Comparison of ENCODE assay signal across 10 cellular contexts in genomic region chr16:47887496-47887895, GRCh38.
A peak's percentile ranks its signal among the peaks of the same experiment; 100 is the strongest.
DNase-seq lines count a peak whose midpoint lies in the region; TF ChIP-seq lines count a peak whose summit lies in the region.
"Had no signal": no experiment of that assay in that cellular context is flagged by ENCODE, and none has a peak within 500 bp of the region (broad histone marks: within the 10 kb centered on the region; RNA-seq: fewer than 3 reads in every experiment).

No MANE protein-coding gene starts in this region.

- H3K4me1 ChIP-seq in mammary epithelial cell (ENCODE audit: insufficient read depth, low read length) (peaks cover 35% of the 10 kb centered on the region), mesenchymal stem cell (ENCODE audit: control insufficient read depth, insufficient read depth, low read depth, low read length) (peaks cover 10% of the 10 kb centered on the region)
- H3K4me1 ChIP-seq: Peyer's patch had no signal

- no peak overlapping the region for H3K4me3 ChIP-seq in AG10803 (ENCODE audit: low read length)
- no peak overlapping the region for H3K4me3 ChIP-seq in MG63
- peak overlapping the region in 1 of 3 experiments; percentile 4 for H3K4me3 ChIP-seq in mammary epithelial cell (replicated peaks in 1 of 3; ENCODE audit: insufficient read depth in 1 of 3, low read depth in 2 of 3, low read length in 3 of 3)
- H3K4me3 ChIP-seq in mesenchymal stem cell (ENCODE audit: insufficient read depth in 1 of 2, low read depth in 1 of 2, low read length in 2 of 2) = no peak overlapping the region
- H3K4me3 ChIP-seq: Peyer's patch had no signal

- H4K20me1 ChIP-seq in mammary epithelial cell (ENCODE audit: insufficient read depth, low read length) = no peaks in the 10 kb centered on the region

- no peak overlapping the region for H3K23ac ChIP-seq in mesenchymal stem cell (ENCODE audit: low read length in 2 of 2)

- DNase-seq in AG10803 (ENCODE audit: low read depth) = peak; percentile 16
- DNase-seq in MG63 = peak; percentile 33
- DNase-seq in mammary epithelial cell = peak; percentile 82
- DNase-seq in mesenchymal stem cell = peak; percentile 68
- DNase-seq in activated T-helper 1 cell treated with anti-CD3 and anti-CD28 coated beads, Interleukin-12 subunit alpha, Interleukin-12 subunit beta, Interleukin-2, Interleukin-4 antibody, amounts not matched to agents 30 ng/mL and 10 ng/mL and 1 ng/mL, durations not matched to agents 14 hours and 24 hours and 36 hours (ENCODE audit: low spot score) = no peak
- DNase-seq in GM13976 (ENCODE audit: low spot score) = no peak
- no peak for DNase-seq in T-helper 1 cell
- no peak for DNase-seq in DMS153 treated with DMSO at 0.1 percent for 48 hours (lab: John Stamatoyannopoulos, UW; ENCODE audit: unreplicated experiment)
- DNase-seq: CD4-positive, alpha-beta memory T cell; Peyer's patch had no signal

- no peaks in the 10 kb centered on the region for H3K79me2 ChIP-seq in mammary epithelial cell (ENCODE audit: insufficient read depth, low read length)

- H2BK5ac ChIP-seq in mesenchymal stem cell (ENCODE audit: low read depth, low read length, poor library complexity, severe bottlenecking) = no peak overlapping the region

- H4K8ac ChIP-seq in mesenchymal stem cell (ENCODE audit: low read length) = no peak overlapping the region

- no peaks in the 10 kb centered on the region for H3K4me1 Mint-ChIP-seq in activated T-helper 1 cell treated with anti-CD3 and anti-CD28 coated beads, Interleukin-12 subunit alpha, Interleukin-12 subunit beta, Interleukin-2, Interleukin-4 antibody, amounts not matched to agents 30 ng/mL and 10 ng/mL and 1 ng/mL, durations not matched to agents 14 hours and 24 hours and 36 hours (ENCODE audit: low read depth)

- peak overlapping the region; percentile 66 for H3K27ac ChIP-seq in mammary epithelial cell (ENCODE audit: insufficient read depth, low read depth, low read length)
- peak overlapping the region; percentile 13 for H3K27ac ChIP-seq in mesenchymal stem cell (ENCODE audit: low read length, poor library complexity, severe bottlenecking)
- H3K27ac ChIP-seq: Peyer's patch had no signal

- no peaks in the 10 kb centered on the region for H3K36me3 Mint-ChIP-seq in activated T-helper 1 cell treated with anti-CD3 and anti-CD28 coated beads, Interleukin-12 subunit alpha, Interleukin-12 subunit beta, Interleukin-2, Interleukin-4 antibody, amounts not matched to agents 30 ng/mL and 10 ng/mL and 1 ng/mL, durations not matched to agents 14 hours and 24 hours and 36 hours (ENCODE audit: low read depth)
- H3K36me3 Mint-ChIP-seq: CD4-positive, alpha-beta memory T cell had no signal

- H3K4me3 Mint-ChIP-seq in activated T-helper 1 cell treated with anti-CD3 and anti-CD28 coated beads, Interleukin-12 subunit alpha, Interleukin-12 subunit beta, Interleukin-2, Interleukin-4 antibody, amounts not matched to agents 30 ng/mL and 10 ng/mL and 1 ng/mL, durations not matched to agents 14 hours and 24 hours and 36 hours = no peak overlapping the region
- H3K4me3 Mint-ChIP-seq: CD4-positive, alpha-beta memory T cell had no signal

- WGBS in mammary epithelial cell (ENCODE audit: low coverage, missing lambda C conversion rate) = 18% methylated on average over 5 of the region's 5 CpGs
- 8% methylated on average over 5 of the region's 5 CpGs for WGBS in mesenchymal stem cell

- no peak for TF ChIP-seq CTCF in AG10803 (conservative IDR thresholded peaks at IDR 0.05; ENCODE audit: low read length)
- no peak for TF ChIP-seq CTCF in mammary epithelial cell (conservative IDR thresholded peaks at IDR 0.05 in 1 of 2, IDR thresholded peaks at IDR 0.05 in 1 of 2; ENCODE audit: extremely low read depth in 1 of 2, insufficient read depth in 1 of 2, low read depth in 1 of 2, low read length in 2 of 2)
- TF ChIP-seq CTCF in GM13976 (IDR thresholded peaks at IDR 0.05; ENCODE audit: borderline replicate concordance, control extremely low read depth, extremely low read depth, insufficient read depth, missing control alignments) = no peak

- dilution Hi-C loops in mammary epithelial cell (cut with HindIII; ENCODE audit: low sequenced_read_pairs) = no loop called here

- CTCF ChIA-PET in mammary epithelial cell (lab: Charles Lee; ENCODE audit: low non-redundant PET) = no interaction called here

- H3K27me3 Mint-ChIP-seq in activated T-helper 1 cell treated with anti-CD3 and anti-CD28 coated beads, Interleukin-12 subunit alpha, Interleukin-12 subunit beta, Interleukin-2, Interleukin-4 antibody, amounts not matched to agents 30 ng/mL and 10 ng/mL and 1 ng/mL, durations not matched to agents 14 hours and 24 hours and 36 hours (ENCODE audit: insufficient read depth) = peaks cover 4% of the 10 kb centered on the region

- no peak overlapping the region for H3K27ac Mint-ChIP-seq in activated T-helper 1 cell treated with anti-CD3 and anti-CD28 coated beads, Interleukin-12 subunit alpha, Interleukin-12 subunit beta, Interleukin-2, Interleukin-4 antibody, amounts not matched to agents 30 ng/mL and 10 ng/mL and 1 ng/mL, durations not matched to agents 14 hours and 24 hours and 36 hours
- H3K27ac Mint-ChIP-seq: CD4-positive, alpha-beta memory T cell had no signal

- no peak overlapping the region for H2BK15ac ChIP-seq in mesenchymal stem cell (ENCODE audit: low read depth, poor library complexity, severe bottlenecking)

- H3K27me3 ChIP-seq in MG63 = no peaks in the 10 kb centered on the region
- H3K27me3 ChIP-seq in mammary epithelial cell (ENCODE audit: insufficient read depth, low read length) = no peaks in the 10 kb centered on the region
- H3K27me3 ChIP-seq in mesenchymal stem cell (ENCODE audit: control insufficient read depth in 1 of 2, insufficient read depth in 1 of 2, low read length in 2 of 2) = peaks cover 0 to 19% of the 10 kb centered on the region in 2 experiments
- H3K27me3 ChIP-seq: Peyer's patch had no signal

- H2AFZ ChIP-seq in mammary epithelial cell (ENCODE audit: low read depth, low read length) = peak overlapping the region; percentile 64
- no peak overlapping the region for H2AFZ ChIP-seq in mesenchymal stem cell (ENCODE audit: low read depth, low read length)

- no peaks in the 10 kb centered on the region for H3K9me3 ChIP-seq in MG63
- H3K9me3 ChIP-seq in mammary epithelial cell (replicated peaks; ENCODE audit: insufficient read depth, low read length) = no peaks in the 10 kb centered on the region
- H3K9me3 ChIP-seq in mesenchymal stem cell (ENCODE audit: control insufficient read depth, low read length) = peaks cover 4% of the 10 kb centered on the region
- H3K9me3 ChIP-seq: Peyer's patch had no signal

- H3K14ac ChIP-seq in mesenchymal stem cell (ENCODE audit: low read length in 2 of 2) = peak overlapping the region in 1 of 2 experiments; percentile 83

- H2BK12ac ChIP-seq in mesenchymal stem cell (ENCODE audit: low read length in 2 of 2) = peak overlapping the region in 1 of 2 experiments; percentile 92

- H3K36me3 ChIP-seq in MG63 (no peaks in the 10 kb centered on the region), mammary epithelial cell (ENCODE audit: insufficient read depth, low read length) (no peaks in the 10 kb centered on the region), mesenchymal stem cell (ENCODE audit: control insufficient read depth in 1 of 2, insufficient read depth in 2 of 2, low read depth in 1 of 2, low read length in 2 of 2) (no peaks in the 10 kb centered on the region)
- H3K36me3 ChIP-seq: Peyer's patch had no signal

- H3K9me3 Mint-ChIP-seq in activated T-helper 1 cell treated with anti-CD3 and anti-CD28 coated beads, Interleukin-12 subunit alpha, Interleukin-12 subunit beta, Interleukin-2, Interleukin-4 antibody, amounts not matched to agents 30 ng/mL and 10 ng/mL and 1 ng/mL, durations not matched to agents 14 hours and 24 hours and 36 hours = no peaks in the 10 kb centered on the region

- no peak overlapping the region for H2AK5ac ChIP-seq in mesenchymal stem cell (ENCODE audit: low read length, severe bottlenecking)

- H2BK120ac ChIP-seq in mesenchymal stem cell (ENCODE audit: low read depth, low read length) = no peak overlapping the region

- H4K91ac ChIP-seq in mesenchymal stem cell (ENCODE audit: low read length) = no peak overlapping the region

- intact Hi-C loops in mammary epithelial cell (cut with micrococcal nuclease) = loop anchor here (5.0 kb wide), 2 partner anchors 40 to 170 kb away; no protein-coding TSS in a partner anchor
- intact Hi-C loops in activated T-helper 1 cell treated with anti-CD3 and anti-CD28 coated beads, Interleukin-12 subunit alpha, Interleukin-12 subunit beta, Interleukin-2, Interleukin-4 antibody, amounts not matched to agents 30 ng/mL and 10 ng/mL and 1 ng/mL, durations not matched to agents 14 hours and 24 hours and 36 hours (cut with micrococcal nuclease) = no loop called here

- H3K18ac ChIP-seq in mesenchymal stem cell (ENCODE audit: low read depth in 1 of 2, low read length in 2 of 2) = peak overlapping the region; percentile 72 to 97

- H3K9ac ChIP-seq in mammary epithelial cell (ENCODE audit: insufficient read depth, low read length) = no peak overlapping the region
- no peak overlapping the region for H3K9ac ChIP-seq in mesenchymal stem cell (ENCODE audit: low read length)

- H3K4ac ChIP-seq in mesenchymal stem cell (ENCODE audit: low read depth in 1 of 2, low read length in 2 of 2) = peak overlapping the region in 1 of 2 experiments; percentile 91

- in situ Hi-C loops in mammary epithelial cell (cut with MboI; ENCODE audit: low sequenced_read_pairs in 2 of 2) (no loop called here), GM13976 (cut with MboI; ENCODE audit: low sequenced_read_pairs, unreplicated experiment) (no loop called here)

- no peaks in the 10 kb centered on the region for H3K79me1 ChIP-seq in mesenchymal stem cell (replicated peaks; ENCODE audit: low read length, poor library complexity, severe bottlenecking)

- BruUV-seq in mammary epithelial cell (replicated peaks; lab: Mats Ljungman, UMichigan) = no TSS peak

- H3K4me2 ChIP-seq in mammary epithelial cell (ENCODE audit: insufficient read depth, low read depth, low read length) (peak overlapping the region; percentile 61), mesenchymal stem cell (ENCODE audit: low read length, poor library complexity, severe bottlenecking) (no peak overlapping the region)

Comparison
In these comparisons a context has a peak if more than half of its experiments do, and no peak if none do; other contexts are left out.
1. DNase-seq: peak in AG10803 (single experiment), MG63 (single experiment), mammary epithelial cell (single experiment) and mesenchymal stem cell (single experiment); none in activated T-helper 1 cell treated with anti-CD3 and anti-CD28 coated beads, Interleukin-12 subunit alpha, Interleukin-12 subunit beta, Interleukin-2, Interleukin-4 antibody, amounts not matched to agents 30 ng/mL and 10 ng/mL and 1 ng/mL, durations not matched to agents 14 hours and 24 hours and 36 hours (single experiment), GM13976 (single experiment), T-helper 1 cell (0 of 5) and DMS153 treated with DMSO at 0.1 percent for 48 hours (single experiment).